In genomic region chr13:39451301-39451700, GRCh38 we compare ENCODE assay signal across 10 cellular contexts.
A peak's percentile ranks its signal among the peaks of the same experiment; 100 is the strongest.
DNase-seq lines count a peak whose midpoint lies in the region; ATAC-seq, FAIRE-seq and TF ChIP-seq lines count a peak whose summit lies in the region.
"Had no signal": no experiment of that assay in that cellular context is flagged by ENCODE, and none has a peak within 500 bp of the region (broad histone marks: within the 10 kb centered on the region; RNA-seq: fewer than 3 reads in every experiment).

No MANE protein-coding gene starts in this region.

- H3K27me3 ChIP-seq in right lobe of liver = no peaks in the 10 kb centered on the region
- no peaks in the 10 kb centered on the region for H3K27me3 ChIP-seq in HepG2 (ENCODE audit: control insufficient read depth in 1 of 2, insufficient read depth in 2 of 2, low read length in 2 of 2)
- no peaks in the 10 kb centered on the region for H3K27me3 ChIP-seq in fibroblast of lung (ENCODE audit: control insufficient read depth, insufficient read depth, low read length)

- CTCF ChIA-PET in HepG2 (lab: Yijun Ruan, JAX; ENCODE audit: low intra/inter-chr PET ratio, low total read pairs) = no interaction called here

- H2AFZ ChIP-seq in HepG2 (ENCODE audit: low read length) = no peak overlapping the region
- H2AFZ ChIP-seq in fibroblast of lung (ENCODE audit: low read length) = no peak overlapping the region

- H3K9me3 ChIP-seq in right lobe of liver (no peaks in the 10 kb centered on the region), HepG2 (ENCODE audit: low read length) (no peaks in the 10 kb centered on the region), fibroblast of lung (ENCODE audit: control insufficient read depth, insufficient read depth, low read depth, low read length) (no peaks in the 10 kb centered on the region)

- H4K20me1 ChIP-seq in HepG2 (ENCODE audit: insufficient read depth, low read length) = no peaks in the 10 kb centered on the region
- H4K20me1 ChIP-seq in fibroblast of lung (ENCODE audit: control insufficient read depth, extremely low read depth, insufficient read depth, low read length) = no peaks in the 10 kb centered on the region

- TF ChIP-seq EP300 in HepG2 (IDR thresholded peaks at IDR 0.05; ENCODE audit: low read depth in 2 of 2, low read length in 2 of 2) (no peak), HepG2 (CRISPR knock-in tag; IDR thresholded peaks at IDR 0.05; ENCODE audit: borderline replicate concordance) (no peak)

- no peak for FAIRE-seq in HepG2 (lab: Jason Lieb, UNC)

- H3K4me2 ChIP-seq in HepG2 (ENCODE audit: low read depth, low read length) (no peak overlapping the region), fibroblast of lung (ENCODE audit: extremely low read depth, insufficient read depth, low read length) (no peak overlapping the region)

- WGBS in right lobe of liver (ENCODE audit: insufficient coverage, low coverage, low lambda C conversion rate, missing lambda C conversion rate) = 29% methylated on average over 1 of the region's 1 CpG
- whole genome bisulfite sequencing in HepG2 (ENCODE audit: low lambda C conversion rate) = 9% methylated on average over 1 of the region's 1 CpG

- DNase-seq in right lobe of liver (no peak), HepG2 (ENCODE audit: low spot score) (no peak), NOMO-1 (lab: John Stamatoyannopoulos, UW; ENCODE audit: unreplicated experiment in 2 of 2) (peak; percentile 16 to 61), fibroblast of lung (ENCODE audit: low read depth in 2 of 2) (peak; percentile 33 to 43), superior temporal gyrus (ENCODE audit: extremely low spot score) (peak; percentile 42)
- DNase-seq: CD4-positive, alpha-beta memory T cell; SW 1271 had no signal

- TF ChIP-seq POLR2A in right lobe of liver (IDR thresholded peaks at IDR 0.05) (no peak), HepG2 (IDR thresholded peaks at IDR 0.05; ENCODE audit: insufficient read depth in 1 of 2, low read depth in 2 of 2, low read length in 2 of 2) (no peak)

- POLR2A ChIA-PET in HepG2 (lab: Yijun Ruan, JAX) = no interaction called here

- TF ChIP-seq RAD21 in HepG2 (CRISPR knock-in tag; IDR thresholded peaks at IDR 0.05) = no peak

- BruUV-seq in HepG2 (replicated peaks; lab: Mats Ljungman, UMichigan) = no TSS peak

- H3K9ac ChIP-seq in HepG2 (ENCODE audit: insufficient read depth, low read depth, low read length) (no peak overlapping the region), fibroblast of lung (ENCODE audit: insufficient read depth, low read length) (no peak overlapping the region)

- intact Hi-C loops in right lobe of liver (cut with DNase I) = no loop called here
- intact Hi-C loops in HepG2 (cut with micrococcal nuclease; ENCODE audit: unreplicated experiment) = no loop called here

- H3K79me2 ChIP-seq in HepG2 (ENCODE audit: insufficient read depth, low read length) (no peaks in the 10 kb centered on the region), fibroblast of lung (ENCODE audit: control insufficient read depth, insufficient read depth, low read length) (no peaks in the 10 kb centered on the region)

- no peak overlapping the region for H3K27ac ChIP-seq in right lobe of liver
- H3K27ac ChIP-seq in HepG2 (ENCODE audit: extremely low read length, insufficient read depth, low read length) = no peak overlapping the region
- no peak overlapping the region for H3K27ac ChIP-seq in fibroblast of lung (ENCODE audit: insufficient read depth, low read length)

- no peak overlapping the region for H3K4me3 ChIP-seq in right lobe of liver
- no peak overlapping the region for H3K4me3 ChIP-seq in HepG2 (replicated peaks in 1 of 3; ENCODE audit: insufficient read depth in 1 of 3, low read depth in 2 of 3, low read length in 3 of 3)
- no peak overlapping the region for H3K4me3 ChIP-seq in fibroblast of lung (replicated peaks in 1 of 4; ENCODE audit: control extremely low read depth in 1 of 4, insufficient read depth in 1 of 4, low read depth in 3 of 4, low read length in 4 of 4)

- TF ChIP-seq CTCF in right lobe of liver (IDR thresholded peaks at IDR 0.05) = no peak
- TF ChIP-seq CTCF in HepG2 (CRISPR knock-in tag; IDR thresholded peaks at IDR 0.05) = no peak
- TF ChIP-seq CTCF in fibroblast of lung (conservative IDR thresholded peaks at IDR 0.05 in 1 of 2, IDR thresholded peaks at IDR 0.05 in 1 of 2; ENCODE audit: low read depth in 1 of 2, low read length in 2 of 2) = no peak

- ATAC-seq in right lobe of liver (peak; percentile 26 to 61 (median 48)), HepG2 (no peak), GM21360 (IDR thresholded peaks at IDR 0.05; ENCODE audit: unreplicated experiment) (no peak), HG03521 (IDR thresholded peaks at IDR 0.05; ENCODE audit: unreplicated experiment) (no peak), HG03469 (IDR thresholded peaks at IDR 0.05; ENCODE audit: unreplicated experiment) (no peak)

- no peaks in the 10 kb centered on the region for H3K36me3 ChIP-seq in right lobe of liver
- no peaks in the 10 kb centered on the region for H3K36me3 ChIP-seq in HepG2 (replicated peaks in 1 of 2; ENCODE audit: control insufficient read depth in 1 of 2, insufficient read depth in 2 of 2, low read length in 2 of 2)
- H3K36me3 ChIP-seq in fibroblast of lung (ENCODE audit: control insufficient read depth, insufficient read depth, low read length) = no peaks in the 10 kb centered on the region

- peaks cover 0 to 8% (median 0%) of the 10 kb centered on the region in 4 donors for H3K4me1 ChIP-seq in right lobe of liver
- no peaks in the 10 kb centered on the region for H3K4me1 ChIP-seq in HepG2 (ENCODE audit: insufficient read depth, low read length)
- peaks cover 2% of the 10 kb centered on the region for H3K4me1 ChIP-seq in fibroblast of lung (ENCODE audit: control insufficient read depth, extremely low read depth, insufficient read depth, low read length)

- in situ Hi-C loops in HepG2 (cut with HindIII; ENCODE audit: extremely low pct_ligation_motif_present, low pct_unique_long_range_greater_than_20kb) = no loop called here

TF ChIP-seq in HepG2, 621 proteins besides CTCF, POLR2A, EP300 and RAD21:
- TF ChIP-seq ISX (CRISPR knock-in tag; conservative IDR thresholded peaks at IDR 0.05) (no peak), GZF1 (CRISPR knock-in tag; IDR thresholded peaks at IDR 0.05) (no peak), TCF7 (IDR thresholded peaks at IDR 0.05; ENCODE audit: low read depth) (no peak), ZNF512 (CRISPR knock-in tag; IDR thresholded peaks at IDR 0.05) (no peak), SUZ12 (IDR thresholded peaks at IDR 0.05; ENCODE audit: low read depth, low read length) (no peak), ZNF792 (CRISPR knock-in tag; IDR thresholded peaks at IDR 0.05) (no peak)

Comparison
In these comparisons a context has a peak if more than half of its experiments do, and no peak if none do; other contexts are left out.
1. ATAC-seq: peak in right lobe of liver (4 of 4); none in HepG2 (single experiment), GM21360 (single experiment), HG03521 (single experiment) and HG03469 (single experiment).
2. DNase-seq: peak in NOMO-1 (2 of 2), fibroblast of lung (2 of 2) and superior temporal gyrus (single experiment); none in right lobe of liver (0 of 3) and HepG2 (single experiment).